ENCODE assay signal across 1 cellular context in the genomic region with DNA sequence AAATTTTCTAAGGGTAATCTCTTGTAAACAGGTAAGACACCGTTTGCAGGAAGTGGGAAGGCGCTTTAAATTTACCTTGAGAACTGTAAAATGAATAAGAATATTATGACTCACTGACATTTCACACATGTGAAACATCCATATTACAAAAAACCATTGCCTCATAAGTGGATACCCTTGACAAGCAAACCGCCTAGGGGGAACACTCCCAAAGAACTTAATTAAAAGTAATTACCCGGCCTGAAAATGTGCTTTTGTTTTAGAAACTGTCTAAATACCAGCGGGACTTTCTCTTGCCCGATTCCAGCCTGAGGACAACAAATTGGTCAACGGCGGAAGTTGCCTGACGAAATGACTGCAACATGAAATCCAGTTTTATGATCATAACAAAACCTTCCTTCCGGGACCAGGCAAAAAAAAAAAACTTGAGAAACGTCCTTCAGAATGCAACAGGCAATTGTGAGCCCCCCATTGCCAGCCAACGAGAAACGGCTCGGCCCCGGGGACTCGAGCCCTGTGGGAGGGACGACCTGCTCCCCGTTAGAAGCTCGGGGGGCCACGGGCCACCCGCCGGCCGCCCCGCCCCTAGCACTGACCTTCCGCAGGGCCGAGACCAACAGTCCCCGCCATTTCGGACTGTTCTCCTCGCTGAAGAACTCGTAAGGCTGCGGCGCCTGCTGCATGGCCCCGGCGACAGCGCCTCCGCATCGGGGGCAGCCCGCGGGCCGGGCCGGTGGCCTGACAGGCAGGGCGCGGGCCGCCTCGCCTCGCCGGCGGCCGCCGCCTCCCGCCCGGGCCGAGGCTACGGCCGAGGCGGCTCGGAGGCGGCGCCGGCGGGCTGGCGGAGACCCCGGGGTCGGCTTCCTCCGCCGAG.
TF ChIP-seq lines count a peak whose summit lies in the region.

No MANE protein-coding gene starts in this region.

TF ChIP-seq in HEK293, 187 proteins besides CTCF, POLR2A, EP300 and RAD21 (continued from another document):
- TF ChIP-seq ZNF18 (tag by site-specific recombination; IDR thresholded peaks at IDR 0.05) = no peak
- TF ChIP-seq ZBTB49 (tag by site-specific recombination; IDR thresholded peaks at IDR 0.05; ENCODE audit: low read depth) = no peak
- 0 out of 2 replicates have a peak, but pooled peaks have one; percentile 18 for TF ChIP-seq ZXDB (tag by site-specific recombination; IDR thresholded peaks at IDR 0.05)
- TF ChIP-seq ZNF2 (tag by site-specific recombination; IDR thresholded peaks at IDR 0.05) = no peak
- TF ChIP-seq ZNF513 (tag by site-specific recombination; IDR thresholded peaks at IDR 0.05) = no peak
- no peak for TF ChIP-seq OSR2 (tag by site-specific recombination; IDR thresholded peaks at IDR 0.05)
- TF ChIP-seq SP2 (tag by site-specific recombination; IDR thresholded peaks at IDR 0.05) = peak; percentile 55
- TF ChIP-seq, protein P1, sequence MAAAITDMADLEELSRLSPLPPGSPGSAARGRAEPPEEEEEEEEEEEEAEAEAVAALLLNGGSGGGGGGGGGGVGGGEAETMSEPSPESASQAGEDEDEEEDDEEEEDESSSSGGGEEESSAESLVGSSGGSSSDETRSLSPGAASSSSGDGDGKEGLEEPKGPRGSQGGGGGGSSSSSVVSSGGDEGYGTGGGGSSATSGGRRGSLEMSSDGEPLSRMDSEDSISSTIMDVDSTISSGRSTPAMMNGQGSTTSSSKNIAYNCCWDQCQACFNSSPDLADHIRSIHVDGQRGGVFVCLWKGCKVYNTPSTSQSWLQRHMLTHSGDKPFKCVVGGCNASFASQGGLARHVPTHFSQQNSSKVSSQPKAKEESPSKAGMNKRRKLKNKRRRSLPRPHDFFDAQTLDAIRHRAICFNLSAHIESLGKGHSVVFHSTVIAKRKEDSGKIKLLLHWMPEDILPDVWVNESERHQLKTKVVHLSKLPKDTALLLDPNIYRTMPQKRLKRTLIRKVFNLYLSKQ (tag by site-specific recombination; IDR thresholded peaks at IDR 0.05; ENCODE audit: borderline replicate concordance) = no peak
- no peak for TF ChIP-seq ZNF530 (tag by site-specific recombination; IDR thresholded peaks at IDR 0.05; ENCODE audit: low read depth)
- TF ChIP-seq ZBTB10 (tag by site-specific recombination; IDR thresholded peaks at IDR 0.05) = 0 out of 2 replicates have a peak, but pooled peaks have one; percentile 28
- no peak for TF ChIP-seq ZSCAN5A (tag by site-specific recombination; IDR thresholded peaks at IDR 0.05)
- TF ChIP-seq, protein P2, sequence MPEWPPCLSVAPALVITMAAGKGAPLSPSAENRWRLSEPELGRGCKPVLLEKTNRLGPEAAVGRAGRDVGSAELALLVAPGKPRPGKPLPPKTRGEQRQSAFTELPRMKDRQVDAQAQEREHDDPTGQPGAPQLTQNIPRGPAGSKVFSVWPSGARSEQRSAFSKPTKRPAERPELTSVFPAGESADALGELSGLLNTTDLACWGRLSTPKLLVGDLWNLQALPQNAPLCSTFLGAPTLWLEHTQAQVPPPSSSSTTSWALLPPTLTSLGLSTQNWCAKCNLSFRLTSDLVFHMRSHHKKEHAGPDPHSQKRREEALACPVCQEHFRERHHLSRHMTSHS (tag by site-specific recombination; IDR thresholded peaks at IDR 0.05) = no peak
- TF ChIP-seq ZNF335 (tag by site-specific recombination; conservative IDR thresholded peaks at IDR 0.05) = peak; percentile 95
- no peak for TF ChIP-seq ZNF16 (tag by site-specific recombination; IDR thresholded peaks at IDR 0.05; ENCODE audit: low read depth)
- TF ChIP-seq, protein P3, sequence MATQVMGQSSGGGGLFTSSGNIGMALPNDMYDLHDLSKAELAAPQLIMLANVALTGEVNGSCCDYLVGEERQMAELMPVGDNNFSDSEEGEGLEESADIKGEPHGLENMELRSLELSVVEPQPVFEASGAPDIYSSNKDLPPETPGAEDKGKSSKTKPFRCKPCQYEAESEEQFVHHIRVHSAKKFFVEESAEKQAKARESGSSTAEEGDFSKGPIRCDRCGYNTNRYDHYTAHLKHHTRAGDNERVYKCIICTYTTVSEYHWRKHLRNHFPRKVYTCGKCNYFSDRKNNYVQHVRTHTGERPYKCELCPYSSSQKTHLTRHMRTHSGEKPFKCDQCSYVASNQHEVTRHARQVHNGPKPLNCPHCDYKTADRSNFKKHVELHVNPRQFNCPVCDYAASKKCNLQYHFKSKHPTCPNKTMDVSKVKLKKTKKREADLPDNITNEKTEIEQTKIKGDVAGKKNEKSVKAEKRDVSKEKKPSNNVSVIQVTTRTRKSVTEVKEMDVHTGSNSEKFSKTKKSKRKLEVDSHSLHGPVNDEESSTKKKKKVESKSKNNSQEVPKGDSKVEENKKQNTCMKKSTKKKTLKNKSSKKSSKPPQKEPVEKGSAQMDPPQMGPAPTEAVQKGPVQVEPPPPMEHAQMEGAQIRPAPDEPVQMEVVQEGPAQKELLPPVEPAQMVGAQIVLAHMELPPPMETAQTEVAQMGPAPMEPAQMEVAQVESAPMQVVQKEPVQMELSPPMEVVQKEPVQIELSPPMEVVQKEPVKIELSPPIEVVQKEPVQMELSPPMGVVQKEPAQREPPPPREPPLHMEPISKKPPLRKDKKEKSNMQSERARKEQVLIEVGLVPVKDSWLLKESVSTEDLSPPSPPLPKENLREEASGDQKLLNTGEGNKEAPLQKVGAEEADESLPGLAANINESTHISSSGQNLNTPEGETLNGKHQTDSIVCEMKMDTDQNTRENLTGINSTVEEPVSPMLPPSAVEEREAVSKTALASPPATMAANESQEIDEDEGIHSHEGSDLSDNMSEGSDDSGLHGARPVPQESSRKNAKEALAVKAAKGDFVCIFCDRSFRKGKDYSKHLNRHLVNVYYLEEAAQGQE (tag by site-specific recombination; IDR thresholded peaks at IDR 0.05) = no peak
- no peak for TF ChIP-seq ZNF510 (tag by site-specific recombination; IDR thresholded peaks at IDR 0.05; ENCODE audit: insufficient replicate concordance)
- TF ChIP-seq ZNF549 (tag by site-specific recombination; IDR thresholded peaks at IDR 0.05) = no peak
- no peak for TF ChIP-seq INSM2 (tag by site-specific recombination; IDR thresholded peaks at IDR 0.05)
- no peak for TF ChIP-seq ZNF544 (tag by site-specific recombination; IDR thresholded peaks at IDR 0.05)
- no peak for TF ChIP-seq ZNF623 (tag by site-specific recombination; IDR thresholded peaks at IDR 0.05)
- TF ChIP-seq ZNF692 (tag by site-specific recombination; IDR thresholded peaks at IDR 0.05) = no peak
- TF ChIP-seq ZNF302 (tag by site-specific recombination; IDR thresholded peaks at IDR 0.05; ENCODE audit: low read depth) = no peak
TF ChIP-seq in HEK293: peak in this region for 17.
